18 cellular contexts compared by ENCODE assay signal in the genomic region with DNA sequence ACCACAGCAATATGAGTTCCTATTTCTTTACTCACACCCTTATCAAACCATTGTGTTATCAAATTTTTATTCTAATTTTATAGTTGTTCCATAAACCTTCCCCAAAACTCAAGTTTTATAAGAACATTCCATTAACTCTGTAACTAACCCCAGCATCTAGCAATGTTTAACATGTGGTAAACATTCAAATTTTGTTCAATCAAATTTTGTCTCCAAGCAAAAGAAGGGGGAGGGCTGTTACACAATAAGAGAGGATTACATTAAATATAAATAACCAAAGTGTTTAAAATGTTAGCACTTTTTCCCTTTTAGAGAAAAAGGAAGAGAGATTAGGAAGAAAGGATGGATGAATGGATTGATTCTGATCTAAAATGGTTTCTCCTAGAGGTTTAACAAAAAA.
"Had no signal": no experiment of that assay in that cellular context is flagged by ENCODE, and none has a peak within 500 bp of the region (broad histone marks: within the 10 kb centered on the region; RNA-seq: fewer than 3 reads in every experiment).

No MANE protein-coding gene starts in this region.

- H3K9ac ChIP-seq: parathyroid adenoma had no signal

- H3K27ac Mint-ChIP-seq: activated CD4-positive, alpha-beta T cell treated with anti-CD3 and anti-CD28 coated beads for 36 hours; activated naive CD8-positive, alpha-beta T cell treated with anti-CD3 and anti-CD28 coated beads for 36 hours; activated T-helper 1 cell treated with anti-CD3 and anti-CD28 coated beads, Interleukin-12 subunit alpha, Interleukin-12 subunit beta, Interleukin-2, Interleukin-4 antibody, amounts not matched to agents 30 ng/mL and 10 ng/mL and 1 ng/mL, durations not matched to agents 14 hours and 24 hours and 36 hours; memory B cell; naive thymus-derived CD8-positive, alpha-beta T cell; T-helper 2 cell treated with Interferon-gamma antibody and Interleukin-4, amounts not matched to agents 5 μg/mL and 100 μg/mL, for 36 hours had no signal

- H3K36me3 ChIP-seq: suprapubic skin had no signal

- H3K27me3 Mint-ChIP-seq: brain had no signal

- DNase-seq: activated CD4-positive, alpha-beta T cell treated with anti-CD3 and anti-CD28 coated beads for 36 hours; activated CD4-positive, alpha-beta T cell treated with anti-CD3 and anti-CD28 coated beads, Interleukin-2, amount 50 U/mL, for 48 hours; activated naive CD4-positive, alpha-beta T cell; activated naive CD8-positive, alpha-beta T cell treated with anti-CD3 and anti-CD28 coated beads for 36 hours; caudate nucleus; dorsolateral prefrontal cortex; left ventricle myocardium superior; naive thymus-derived CD8-positive, alpha-beta T cell; stimulated activated CD4-positive, alpha-beta T cell treated with anti-CD3 and anti-CD28 coated beads, Interleukin-12 subunit alpha, Interleukin-12 subunit beta, amount 100 ng/mL, for 4 hours; stimulated activated CD4-positive, alpha-beta T cell treated with anti-CD3 and anti-CD28 coated beads, Interleukin-1b, Interleukin-23, amount 100 ng/mL, for 48 hours; stimulated activated naive CD8-positive, alpha-beta T cell treated with anti-CD3 and anti-CD28 coated beads, Interleukin-15, Interleukin-2, amounts not matched to agents 100 U/mL and 50 U/mL, for 24 hours; trophoblast cell had no signal

- H3K9me3 Mint-ChIP-seq: activated naive CD8-positive, alpha-beta T cell treated with anti-CD3 and anti-CD28 coated beads for 36 hours; activated T-helper 1 cell treated with anti-CD3 and anti-CD28 coated beads, Interleukin-12 subunit alpha, Interleukin-12 subunit beta, Interleukin-2, Interleukin-4 antibody, amounts not matched to agents 30 ng/mL and 10 ng/mL and 1 ng/mL, durations not matched to agents 14 hours and 24 hours and 36 hours; brain; memory B cell; naive thymus-derived CD8-positive, alpha-beta T cell; T-helper 2 cell treated with Interferon-gamma antibody and Interleukin-4, amounts not matched to agents 5 μg/mL and 100 μg/mL, for 36 hours had no signal

- H2AFZ ChIP-seq: parathyroid adenoma had no signal

- ATAC-seq: activated CD4-positive, alpha-beta T cell treated with anti-CD3 and anti-CD28 coated beads for 36 hours; left ventricle myocardium superior; naive thymus-derived CD8-positive, alpha-beta T cell; stimulated activated naive CD8-positive, alpha-beta T cell treated with anti-CD3 and anti-CD28 coated beads, Interleukin-15, Interleukin-2, amounts not matched to agents 100 U/mL and 50 U/mL, for 24 hours had no signal

- H3K27me3 ChIP-seq: dorsolateral prefrontal cortex, suprapubic skin had no signal

- H3K4me3 ChIP-seq: dorsolateral prefrontal cortex, suprapubic skin had no signal

- H3K36me3 Mint-ChIP-seq: activated naive CD8-positive, alpha-beta T cell treated with anti-CD3 and anti-CD28 coated beads for 36 hours; memory B cell; naive thymus-derived CD8-positive, alpha-beta T cell had no signal

- H3K27ac ChIP-seq: dorsolateral prefrontal cortex, parathyroid adenoma had no signal

- H3K4me1 Mint-ChIP-seq: activated CD4-positive, alpha-beta T cell treated with anti-CD3 and anti-CD28 coated beads for 36 hours; activated naive CD8-positive, alpha-beta T cell treated with anti-CD3 and anti-CD28 coated beads for 36 hours; memory B cell; naive thymus-derived CD8-positive, alpha-beta T cell had no signal

- H3K9me3 ChIP-seq: suprapubic skin had no signal

- H3K4me3 Mint-ChIP-seq: activated CD4-positive, alpha-beta T cell treated with anti-CD3 and anti-CD28 coated beads for 36 hours; activated naive CD8-positive, alpha-beta T cell treated with anti-CD3 and anti-CD28 coated beads for 36 hours; activated T-helper 1 cell treated with anti-CD3 and anti-CD28 coated beads, Interleukin-12 subunit alpha, Interleukin-12 subunit beta, Interleukin-2, Interleukin-4 antibody, amounts not matched to agents 30 ng/mL and 10 ng/mL and 1 ng/mL, durations not matched to agents 14 hours and 24 hours and 36 hours; brain; memory B cell; naive thymus-derived CD8-positive, alpha-beta T cell; T-helper 2 cell treated with Interferon-gamma antibody and Interleukin-4, amounts not matched to agents 5 μg/mL and 100 μg/mL, for 36 hours had no signal
